Comparison of ENCODE assay signal across 16 cellular contexts in the genomic region with DNA sequence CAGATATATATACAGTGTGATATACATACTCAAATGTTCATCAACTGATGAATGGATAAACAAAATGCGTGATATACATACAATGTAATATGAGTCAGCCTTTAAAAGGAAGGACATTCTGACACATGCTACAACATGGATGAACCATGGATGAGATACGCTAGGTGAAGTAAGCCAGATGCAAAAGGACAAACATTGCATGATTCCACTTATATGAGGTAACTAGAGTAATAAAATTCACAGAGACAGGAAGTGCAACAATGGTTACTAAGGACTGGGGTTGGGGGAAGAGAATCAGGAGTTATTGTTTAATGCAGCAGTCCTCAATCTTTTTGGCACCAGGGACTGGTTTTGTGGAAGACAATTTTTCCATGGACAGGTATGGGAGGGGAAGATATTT.
"Had no signal": no experiment of that assay in that cellular context is flagged by ENCODE, and none has a peak within 500 bp of the region (broad histone marks: within the 10 kb centered on the region; RNA-seq: fewer than 3 reads in every experiment).

No MANE protein-coding gene starts in this region.

- H3K4me1 ChIP-seq: psoas muscle, suprapubic skin had no signal

- H3K9me3 ChIP-seq: upper lobe of right lung had no signal

- H3K4me1 Mint-ChIP-seq: nephron had no signal

- H3K36me3 ChIP-seq: suprapubic skin, upper lobe of right lung had no signal

- DNase-seq: activated CD8-positive, alpha-beta memory T cell treated with anti-CD3 and anti-CD28 coated beads, Interleukin-2, amount 50 U/mL, for 48 hours; activated CD8-positive, alpha-beta T cell treated with anti-CD3 and anti-CD28 coated beads for 36 hours; activated naive CD4-positive, alpha-beta T cell treated with Interleukin-2 at 50 U/mL for 16 hours; caudate nucleus; effector memory CD8-positive, alpha-beta T cell; glutamatergic neuron; mammary epithelial cell; occipital lobe; psoas muscle; stimulated activated CD4-positive, alpha-beta T cell treated with anti-CD3 and anti-CD28 coated beads, Interleukin-2, amount 100 ng/mL, for 48 hours; stimulated activated naive CD8-positive, alpha-beta T cell treated with anti-CD3 and anti-CD28 coated beads, Interleukin-15, Interleukin-2, amounts not matched to agents 100 U/mL and 50 U/mL, for 24 hours; T-cell; upper lobe of right lung had no signal

- H3K4me3 Mint-ChIP-seq: activated CD8-positive, alpha-beta T cell treated with anti-CD3 and anti-CD28 coated beads for 36 hours; effector memory CD8-positive, alpha-beta T cell; nephron; T-cell had no signal

- H3K4me3 ChIP-seq: coronary artery, psoas muscle, suprapubic skin, upper lobe of right lung had no signal

- H3K27me3 ChIP-seq: suprapubic skin, upper lobe of right lung had no signal

- H3K27me3 Mint-ChIP-seq: activated CD8-positive, alpha-beta T cell treated with anti-CD3 and anti-CD28 coated beads for 36 hours; effector memory CD8-positive, alpha-beta T cell had no signal

- ATAC-seq: activated CD8-positive, alpha-beta T cell treated with anti-CD3 and anti-CD28 coated beads for 36 hours; effector memory CD8-positive, alpha-beta T cell; psoas muscle; stimulated activated naive CD8-positive, alpha-beta T cell treated with anti-CD3 and anti-CD28 coated beads, Interleukin-15, Interleukin-2, amounts not matched to agents 100 U/mL and 50 U/mL, for 24 hours; T-cell; upper lobe of right lung had no signal

- H3K27ac Mint-ChIP-seq: activated CD8-positive, alpha-beta T cell treated with anti-CD3 and anti-CD28 coated beads for 36 hours; effector memory CD8-positive, alpha-beta T cell; nephron; T-cell had no signal

- H3K36me3 Mint-ChIP-seq: T-cell had no signal
